In the genomic region with DNA sequence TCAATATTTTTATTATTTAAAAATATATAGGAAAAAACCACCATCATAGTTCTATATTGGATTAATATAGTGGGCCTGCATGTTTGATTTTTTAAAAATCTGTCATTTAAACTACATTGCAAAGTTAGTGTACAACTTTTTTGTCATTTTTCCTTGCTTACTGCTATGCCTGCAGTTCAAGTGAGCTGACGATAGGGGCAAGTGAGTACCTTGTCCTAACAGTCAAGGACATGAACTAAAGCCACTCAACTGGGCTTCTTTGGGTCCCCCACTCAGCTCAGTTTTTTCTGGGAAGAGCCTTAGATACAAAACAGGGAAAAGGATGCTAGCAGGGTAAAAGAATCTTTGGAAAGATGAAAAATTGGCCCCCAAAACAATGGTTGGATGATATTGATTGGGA, we compare ENCODE assay signal across 1 cellular context.
TF ChIP-seq lines count a peak whose summit lies in the region.

No MANE protein-coding gene starts in this region.

TF ChIP-seq in GM23338, 12 proteins besides CTCF, POLR2A, EP300 and RAD21 (continued from another document):
- TF ChIP-seq, protein P1, sequence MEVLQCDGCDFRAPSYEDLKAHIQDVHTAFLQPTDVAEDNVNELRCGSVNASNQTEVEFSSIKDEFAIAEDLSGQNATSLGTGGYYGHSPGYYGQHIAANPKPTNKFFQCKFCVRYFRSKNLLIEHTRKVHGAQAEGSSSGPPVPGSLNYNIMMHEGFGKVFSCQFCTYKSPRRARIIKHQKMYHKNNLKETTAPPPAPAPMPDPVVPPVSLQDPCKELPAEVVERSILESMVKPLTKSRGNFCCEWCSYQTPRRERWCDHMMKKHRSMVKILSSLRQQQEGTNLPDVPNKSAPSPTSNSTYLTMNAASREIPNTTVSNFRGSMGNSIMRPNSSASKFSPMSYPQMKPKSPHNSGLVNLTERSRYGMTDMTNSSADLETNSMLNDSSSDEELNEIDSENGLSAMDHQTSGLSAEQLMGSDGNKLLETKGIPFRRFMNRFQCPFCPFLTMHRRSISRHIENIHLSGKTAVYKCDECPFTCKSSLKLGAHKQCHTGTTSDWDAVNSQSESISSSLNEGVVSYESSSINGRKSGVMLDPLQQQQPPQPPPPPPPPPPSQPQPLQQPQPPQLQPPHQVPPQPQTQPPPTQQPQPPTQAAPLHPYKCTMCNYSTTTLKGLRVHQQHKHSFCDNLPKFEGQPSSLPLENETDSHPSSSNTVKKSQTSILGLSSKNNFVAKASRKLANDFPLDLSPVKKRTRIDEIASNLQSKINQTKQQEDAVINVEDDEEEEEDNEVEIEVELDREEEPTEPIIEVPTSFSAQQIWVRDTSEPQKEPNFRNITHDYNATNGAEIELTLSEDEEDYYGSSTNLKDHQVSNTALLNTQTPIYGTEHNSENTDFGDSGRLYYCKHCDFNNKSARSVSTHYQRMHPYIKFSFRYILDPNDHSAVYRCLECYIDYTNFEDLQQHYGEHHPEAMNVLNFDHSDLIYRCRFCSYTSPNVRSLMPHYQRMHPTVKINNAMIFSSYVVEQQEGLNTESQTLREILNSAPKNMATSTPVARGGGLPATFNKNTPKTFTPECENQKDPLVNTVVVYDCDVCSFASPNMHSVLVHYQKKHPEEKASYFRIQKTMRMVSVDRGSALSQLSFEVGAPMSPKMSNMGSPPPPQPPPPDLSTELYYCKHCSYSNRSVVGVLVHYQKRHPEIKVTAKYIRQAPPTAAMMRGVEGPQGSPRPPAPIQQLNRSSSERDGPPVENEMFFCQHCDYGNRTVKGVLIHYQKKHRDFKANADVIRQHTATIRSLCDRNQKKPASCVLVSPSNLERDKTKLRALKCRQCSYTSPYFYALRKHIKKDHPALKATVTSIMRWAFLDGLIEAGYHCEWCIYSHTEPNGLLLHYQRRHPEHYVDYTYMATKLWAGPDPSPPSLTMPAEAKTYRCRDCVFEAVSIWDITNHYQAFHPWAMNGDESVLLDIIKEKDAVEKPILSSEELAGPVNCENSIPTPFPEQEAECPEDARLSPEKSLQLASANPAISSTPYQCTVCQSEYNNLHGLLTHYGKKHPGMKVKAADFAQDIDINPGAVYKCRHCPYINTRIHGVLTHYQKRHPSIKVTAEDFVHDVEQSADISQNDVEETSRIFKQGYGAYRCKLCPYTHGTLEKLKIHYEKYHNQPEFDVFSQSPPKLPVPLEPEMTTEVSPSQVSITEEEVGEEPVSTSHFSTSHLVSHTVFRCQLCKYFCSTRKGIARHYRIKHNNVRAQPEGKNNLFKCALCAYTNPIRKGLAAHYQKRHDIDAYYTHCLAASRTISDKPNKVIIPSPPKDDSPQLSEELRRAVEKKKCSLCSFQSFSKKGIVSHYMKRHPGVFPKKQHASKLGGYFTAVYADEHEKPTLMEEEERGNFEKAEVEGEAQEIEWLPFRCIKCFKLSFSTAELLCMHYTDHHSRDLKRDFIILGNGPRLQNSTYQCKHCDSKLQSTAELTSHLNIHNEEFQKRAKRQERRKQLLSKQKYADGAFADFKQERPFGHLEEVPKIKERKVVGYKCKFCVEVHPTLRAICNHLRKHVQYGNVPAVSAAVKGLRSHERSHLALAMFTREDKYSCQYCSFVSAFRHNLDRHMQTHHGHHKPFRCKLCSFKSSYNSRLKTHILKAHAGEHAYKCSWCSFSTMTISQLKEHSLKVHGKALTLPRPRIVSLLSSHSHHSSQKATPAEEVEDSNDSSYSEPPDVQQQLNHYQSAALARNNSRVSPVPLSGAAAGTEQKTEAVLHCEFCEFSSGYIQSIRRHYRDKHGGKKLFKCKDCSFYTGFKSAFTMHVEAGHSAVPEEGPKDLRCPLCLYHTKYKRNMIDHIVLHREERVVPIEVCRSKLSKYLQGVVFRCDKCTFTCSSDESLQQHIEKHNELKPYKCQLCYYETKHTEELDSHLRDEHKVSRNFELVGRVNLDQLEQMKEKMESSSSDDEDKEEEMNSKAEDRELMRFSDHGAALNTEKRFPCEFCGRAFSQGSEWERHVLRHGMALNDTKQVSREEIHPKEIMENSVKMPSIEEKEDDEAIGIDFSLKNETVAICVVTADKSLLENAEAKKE (CRISPR knock-in tag; IDR thresholded peaks at IDR 0.05): no peak
